Comparison of ENCODE assay signal across 9 cellular contexts in genomic region chr2:96204836-96205235, GRCh38. TPM values are rescaled to one million over a fixed set of nuclear protein-coding genes. Genes with fewer than 3 reads are reported as not detected.
DNase-seq lines count a peak whose midpoint lies in the region; ATAC-seq and TF ChIP-seq lines count a peak whose summit lies in the region.
"Had no signal": no experiment of that assay in that cellular context is flagged by ENCODE, and none has a peak within 500 bp of the region (broad histone marks: within the 10 kb centered on the region; RNA-seq: fewer than 3 reads in every experiment).

No MANE protein-coding gene starts in this region.

- peaks cover 0 to 20% (median 0%) of the 10 kb centered on the region in 3 donors for H3K36me3 Mint-ChIP-seq in CD8-positive, alpha-beta memory T cell
- peaks cover 14% of the 10 kb centered on the region for H3K36me3 Mint-ChIP-seq in endodermal cell (ENCODE audit: low read depth)
- H3K36me3 Mint-ChIP-seq in progenitor cell of endocrine pancreas (ENCODE audit: insufficient read depth), result peaks cover 3% of the 10 kb centered on the region

- no peaks in the 10 kb centered on the region for H3K27me3 ChIP-seq in CD8-positive, alpha-beta memory T cell (ENCODE audit: insufficient read depth, low read length, poor library complexity, severe bottlenecking)
- H3K27me3 ChIP-seq in Peyer's patch (no peaks in the 10 kb centered on the region), endodermal cell (ENCODE audit: control insufficient read depth, insufficient read depth, low read length, poor library complexity, severe bottlenecking) (no peaks in the 10 kb centered on the region)

- H3K4me3 Mint-ChIP-seq in CD8-positive, alpha-beta memory T cell, result peak overlapping the region; percentile 82 to 94 (median 85)
- H3K4me3 Mint-ChIP-seq in endodermal cell (no peak overlapping the region), progenitor cell of endocrine pancreas (ENCODE audit: low read depth) (no peak overlapping the region)

- TF ChIP-seq POLR2A in Peyer's patch (IDR thresholded peaks at IDR 0.05), result no peak

- H3K36me3 ChIP-seq in CD8-positive, alpha-beta memory T cell (ENCODE audit: insufficient read depth, low read length), result peaks cover 3% of the 10 kb centered on the region
- H3K36me3 ChIP-seq in Peyer's patch (no peaks in the 10 kb centered on the region), endodermal cell (ENCODE audit: control insufficient read depth, insufficient read depth, low read length) (peaks cover 6% of the 10 kb centered on the region)

- no peak for TF ChIP-seq CTCF in Peyer's patch (IDR thresholded peaks at IDR 0.05)
- TF ChIP-seq CTCF in endodermal cell (conservative IDR thresholded peaks at IDR 0.05), result no peak
- no peak for TF ChIP-seq CTCF in progenitor cell of endocrine pancreas (IDR thresholded peaks at IDR 0.05; ENCODE audit: unreplicated experiment)

- POLR2A ChIA-PET in CD8-positive, alpha-beta memory T cell (lab: Charles Lee), result interaction anchor here (0.7 kb wide), 1 partner anchor 130 kb away, joined by 3 read pairs; the partner anchor contains the start of gene NCAPH

- WGBS in endodermal cell (ENCODE audit: insufficient coverage in 1 of 2, insufficient read length in 1 of 2), 2 experiments, result 85 to 100% methylated on average over 1 to 2 of the region's 2 CpGs

- no peak overlapping the region for H3K4me3 ChIP-seq in CD8-positive, alpha-beta memory T cell (ENCODE audit: low read length)
- peak overlapping the region in 1 of 4 donors; percentile 15 for H3K4me3 ChIP-seq in Peyer's patch
- peak overlapping the region; percentile 98 for H3K4me3 ChIP-seq in endodermal cell (ENCODE audit: low read length)

- no peaks in the 10 kb centered on the region for H3K9me3 Mint-ChIP-seq in CD8-positive, alpha-beta memory T cell
- H3K9me3 Mint-ChIP-seq in endodermal cell (no peaks in the 10 kb centered on the region), progenitor cell of endocrine pancreas (ENCODE audit: low read depth) (no peaks in the 10 kb centered on the region)

- no peaks in the 10 kb centered on the region for H3K9me3 ChIP-seq in CD8-positive, alpha-beta memory T cell (ENCODE audit: low read length)
- no peaks in the 10 kb centered on the region for H3K9me3 ChIP-seq in Peyer's patch
- H3K9me3 ChIP-seq in endodermal cell (ENCODE audit: control insufficient read depth, low read length), result no peaks in the 10 kb centered on the region

- no peak overlapping the region for H3K9ac ChIP-seq in endodermal cell (ENCODE audit: extremely low read depth, low read length, poor library complexity, severe bottlenecking)

- DNase-seq in CD8-positive, alpha-beta memory T cell, result no peak
- no peak for DNase-seq in Peyer's patch
- no peak for DNase-seq in endodermal cell
- DNase-seq in progenitor cell of endocrine pancreas (ENCODE audit: low spot score, unreplicated experiment), result no peak
- DNase-seq in NOMO-1 treated with DMSO at 0.1 percent for 48 hours (lab: John Stamatoyannopoulos, UW; ENCODE audit: unreplicated experiment), result no peak
- DNase-seq in GOT3 (lab: John Stamatoyannopoulos, UW), result no peak
- no peak for DNase-seq in EL
- DNase-seq: GF-D8 had no signal

- H3K27ac ChIP-seq in CD8-positive, alpha-beta memory T cell (ENCODE audit: low read depth, low read length), result no peak overlapping the region
- H3K27ac ChIP-seq in Peyer's patch (peak overlapping the region in 3 of 4 donors; percentile 12 to 68 (median 14)), endodermal cell (ENCODE audit: low read depth, low read length) (no peak overlapping the region)

- ATAC-seq in GM18907 (IDR thresholded peaks at IDR 0.05; ENCODE audit: unreplicated experiment), result no peak

- CTCF ChIA-PET in CD8-positive, alpha-beta memory T cell (lab: Charles Lee), result interaction anchor here (1.2 to 1.9 kb wide), 2 partner anchors 30 to 182 kb away, joined by 3 to 6 read pairs; no protein-coding TSS in a partner anchor

- peaks cover 75 to 88% (median 86%) of the 10 kb centered on the region in 3 donors for H3K4me1 Mint-ChIP-seq in CD8-positive, alpha-beta memory T cell
- H3K4me1 Mint-ChIP-seq in endodermal cell (peaks cover 43% of the 10 kb centered on the region), progenitor cell of endocrine pancreas (ENCODE audit: low read depth) (peaks cover 51% of the 10 kb centered on the region)

- no peaks in the 10 kb centered on the region for H3K27me3 Mint-ChIP-seq in CD8-positive, alpha-beta memory T cell
- H3K27me3 Mint-ChIP-seq in endodermal cell (ENCODE audit: insufficient read depth) (no peaks in the 10 kb centered on the region), progenitor cell of endocrine pancreas (no peaks in the 10 kb centered on the region)

- H3K4me1 ChIP-seq in CD8-positive, alpha-beta memory T cell (ENCODE audit: insufficient read depth, low read length), result peaks cover 75% of the 10 kb centered on the region
- H3K4me1 ChIP-seq in Peyer's patch (peaks cover 4 to 73% (median 16%) of the 10 kb centered on the region in 4 donors), endodermal cell (ENCODE audit: control insufficient read depth, insufficient read depth, low read length) (peaks cover 8% of the 10 kb centered on the region)

- peak overlapping the region in 7 of 8 donors; percentile 54 to 97 (median 92) for H3K27ac Mint-ChIP-seq in CD8-positive, alpha-beta memory T cell
- H3K27ac Mint-ChIP-seq in endodermal cell (no peak overlapping the region), progenitor cell of endocrine pancreas (peak overlapping the region; percentile 1)

RNA-seq across cellular contexts. Expression of gene STARD7, which starts 3.8 kb away (rescaled TPM):
- total RNA-seq in CD8-positive, alpha-beta memory T cell, result 100 to 1,000 TPM; 255 to 256 TPM
- 147 TPM for polyA plus RNA-seq in CD8-positive, alpha-beta memory T cell
- 100 to 1,000 TPM in 3 of 4 donors, 10 to 100 TPM in 1; 78.4 to 120 (median 112) TPM for total RNA-seq in Peyer's patch
- 100 to 1,000 TPM; 145 to 159 TPM for total RNA-seq in endodermal cell
- 103 TPM for polyA plus RNA-seq in endodermal cell (2013, experiment 1 of 2)
- polyA plus RNA-seq in endodermal cell (2013, experiment 2 of 2), result 93.9 TPM
- total RNA-seq in progenitor cell of endocrine pancreas, result 117 and 118 TPM in 2 replicates

RNA-seq across cellular contexts. Expression of gene DUSP2, which starts 59.6 kb away (rescaled TPM):
- 100 to 1,000 TPM; 214 to 237 TPM for total RNA-seq in CD8-positive, alpha-beta memory T cell
- polyA plus RNA-seq in CD8-positive, alpha-beta memory T cell, result 518 TPM
- total RNA-seq in Peyer's patch (10 to 100 TPM in 1 of 4 donors, 1 to 10 TPM in 3; 2.7 to 28.1 (median 5.6) TPM), endodermal cell (1 to 10 TPM; 1.6 to 2.2 TPM), progenitor cell of endocrine pancreas (0.64 and 0.93 TPM in 2 replicates)
- 0.82 TPM for polyA plus RNA-seq in endodermal cell (2013, experiment 1 of 2)
- 0.66 TPM for polyA plus RNA-seq in endodermal cell (2013, experiment 2 of 2)

Comparison
In these comparisons a context has a peak if more than half of its experiments do, and no peak if none do; other contexts are left out.
1. H3K27ac ChIP-seq: peak in Peyer's patch (3 of 4); none in CD8-positive, alpha-beta memory T cell (single experiment) and endodermal cell (single experiment).
2. H3K4me3 Mint-ChIP-seq: peak in CD8-positive, alpha-beta memory T cell (7 of 7); none in endodermal cell (single experiment) and progenitor cell of endocrine pancreas (single experiment).
3. RNA of gene DUSP2, which starts 59.6 kb away (total RNA-seq): 214 to 237 TPM in CD8-positive, alpha-beta memory T cell; 2.7 to 28.1 TPM in Peyer's patch, 1.6 to 2.2 TPM in endodermal cell and 0.64 to 0.93 TPM in progenitor cell of endocrine pancreas; every median in the first group is over 4 times any median in the second.